ENCODE assay signal across 9 cellular contexts in genomic region chr5:20572560-20572959, GRCh38.
DNase-seq lines count a peak whose midpoint lies in the region; ATAC-seq and TF ChIP-seq lines count a peak whose summit lies in the region.
"Had no signal": no experiment of that assay in that cellular context is flagged by ENCODE, and none has a peak within 500 bp of the region (broad histone marks: within the 10 kb centered on the region; RNA-seq: fewer than 3 reads in every experiment).

No MANE protein-coding gene starts in this region.

- no peak for ATAC-seq in HG03342 (IDR thresholded peaks at IDR 0.05; ENCODE audit: unreplicated experiment)
- ATAC-seq in naive thymus-derived CD8-positive, alpha-beta T cell, result no peak

- H3K36me3 Mint-ChIP-seq in naive thymus-derived CD8-positive, alpha-beta T cell, result no peaks in the 10 kb centered on the region

- intact Hi-C loops in lower leg skin (cut with DNase I; ENCODE audit: low total_unique reads), result no loop called here

- no peaks in the 10 kb centered on the region for H3K4me1 Mint-ChIP-seq in naive thymus-derived CD8-positive, alpha-beta T cell

- H3K4me3 Mint-ChIP-seq in naive thymus-derived CD8-positive, alpha-beta T cell, result no peak overlapping the region

- H3K9me3 Mint-ChIP-seq in naive thymus-derived CD8-positive, alpha-beta T cell, result peaks cover 1 to 10% (median 5%) of the 10 kb centered on the region in 9 donors

- H3K4me3 ChIP-seq in fibroblast of the aortic adventitia (ENCODE audit: low read depth, low read length) (no peak overlapping the region), lower leg skin (ENCODE audit: low read depth, poor library complexity, severe bottlenecking) (no peak overlapping the region)

- DNase-seq in Caki2 (ENCODE audit: low read depth), result peak; percentile 84
- peak; percentile 92 for DNase-seq in HS-5 (ENCODE audit: low read depth)
- DNase-seq in SHP77 (lab: John Stamatoyannopoulos, UW), result peak; percentile 21 to 22
- peak; percentile 76 for DNase-seq in fibroblast of the aortic adventitia (ENCODE audit: low read depth)
- no peak for DNase-seq in lower leg skin (ENCODE audit: low spot score in 2 of 2)
- DNase-seq in hippocampal formation (lab: John Stamatoyannopoulos, UW), result no peak
- no peak for DNase-seq in naive thymus-derived CD8-positive, alpha-beta T cell
- DNase-seq: NCI-H2107 had no signal

- H3K27ac Mint-ChIP-seq in naive thymus-derived CD8-positive, alpha-beta T cell, result no peak overlapping the region

- H3K27me3 Mint-ChIP-seq in naive thymus-derived CD8-positive, alpha-beta T cell, result no peaks in the 10 kb centered on the region

- TF ChIP-seq POLR2A in lower leg skin (IDR thresholded peaks at IDR 0.05), result no peak

- TF ChIP-seq CTCF in fibroblast of the aortic adventitia (IDR thresholded peaks at IDR 0.05; ENCODE audit: insufficient read depth, low read length), result peak; percentile 4
- no peak for TF ChIP-seq CTCF in lower leg skin (IDR thresholded peaks at IDR 0.05)

- POLR2A ChIA-PET in naive thymus-derived CD8-positive, alpha-beta T cell (lab: Charles Lee), result no interaction called here

- in situ Hi-C loops in Caki2 (cut with HindIII; ENCODE audit: low pct_unique_long_range_greater_than_20kb, low sequenced_read_pairs), result no loop called here

Comparison
In these comparisons a context has a peak if more than half of its experiments do, and no peak if none do; other contexts are left out.
1. DNase-seq: peak in Caki2 (single experiment), HS-5 (single experiment), SHP77 (2 of 2) and fibroblast of the aortic adventitia (single experiment); none in lower leg skin (0 of 2), hippocampal formation (0 of 2) and naive thymus-derived CD8-positive, alpha-beta T cell (0 of 10).